8 cellular contexts compared by ENCODE assay signal in the genomic region with DNA sequence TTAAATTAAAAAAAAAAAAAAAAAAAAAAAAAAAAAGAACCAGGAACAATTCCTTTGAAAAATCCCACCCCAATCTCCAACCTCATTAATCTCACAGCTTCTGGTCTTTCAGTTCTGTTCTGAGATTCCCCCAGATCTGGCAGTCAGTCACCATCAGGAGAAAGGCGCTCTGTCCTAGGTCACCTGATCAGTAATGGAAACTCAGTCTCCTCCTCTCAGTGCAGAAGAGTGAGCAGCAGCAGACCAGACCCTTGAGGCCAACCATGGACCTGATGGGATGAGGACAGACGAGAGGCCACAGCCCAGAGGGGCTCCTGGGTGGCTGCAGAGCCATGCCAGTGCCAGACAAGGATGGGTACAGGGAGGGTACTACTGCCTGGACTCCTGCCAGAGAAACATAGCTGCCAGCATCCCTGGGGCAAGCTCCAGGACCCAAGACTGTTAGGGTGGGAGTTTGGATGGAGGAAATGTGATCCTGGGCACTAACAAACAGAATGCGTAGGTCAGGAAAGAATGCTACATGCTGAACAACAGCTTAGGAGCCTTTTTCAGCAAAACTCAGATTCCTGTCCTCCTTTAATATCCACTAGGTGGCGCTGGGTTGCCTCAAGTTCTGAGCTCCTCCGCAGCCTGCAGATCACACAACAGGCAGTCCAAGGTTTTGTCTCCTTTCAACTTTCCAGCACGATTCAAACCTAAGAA. TPM values are rescaled to one million over a fixed set of nuclear protein-coding genes. Genes with fewer than 3 reads are reported as not detected.
DNase-seq lines count a peak whose midpoint lies in the region; ATAC-seq and TF ChIP-seq lines count a peak whose summit lies in the region.

No MANE protein-coding gene starts in this region.

- H3K9me3 ChIP-seq in SK-N-MC (ENCODE audit: low read depth, low read length) (no peaks in the 10 kb centered on the region), heart left ventricle (no peaks in the 10 kb centered on the region), prostate gland (no peaks in the 10 kb centered on the region)

- TF ChIP-seq CTCF in heart left ventricle (IDR thresholded peaks at IDR 0.05) (peak; percentile 69 to 89 (median 80)), prostate gland (IDR thresholded peaks at IDR 0.05) (peak; percentile 68 to 81 (median 75))

- peak; percentile 88 for DNase-seq in GM03348 (ENCODE audit: low spot score)
- DNase-seq in MV-4-11 (lab: John Stamatoyannopoulos, UW): peak; percentile 52
- DNase-seq in SK-N-MC (ENCODE audit: low read depth, low spot score): peak; percentile 39
- no peak for DNase-seq in activated naive CD8-positive, alpha-beta T cell treated with anti-CD3 and anti-CD28 coated beads, Interleukin-2, amount 10 ng/mL, durations not matched to agents 7 days and 5 days
- DNase-seq in heart left ventricle: peak in 3 of 5 donors; percentile 58 to 69 (median 59)
- peak; percentile 61 for DNase-seq in prostate gland (ENCODE audit: low spot score)

- H3K36me3 ChIP-seq in SK-N-MC (ENCODE audit: insufficient read depth, low read length) (peaks cover 11% of the 10 kb centered on the region), heart left ventricle (peaks cover 0 to 51% (median 41%) of the 10 kb centered on the region in 9 donors), prostate gland (peaks cover 0 to 3% of the 10 kb centered on the region in 2 donors)

- no peak overlapping the region for H3K4me3 ChIP-seq in SK-N-MC
- H3K4me3 ChIP-seq in heart left ventricle: no peak overlapping the region
- no peak overlapping the region for H3K4me3 ChIP-seq in prostate gland

- no peaks in the 10 kb centered on the region for H3K27me3 Mint-ChIP-seq in activated naive CD8-positive, alpha-beta T cell treated with anti-CD3 and anti-CD28 coated beads, Interleukin-2, amount 10 ng/mL, durations not matched to agents 7 days and 5 days

- H3K4me1 ChIP-seq in heart left ventricle (peaks cover 0 to 23% (median 11%) of the 10 kb centered on the region in 12 donors), prostate gland (replicated peaks) (no peaks in the 10 kb centered on the region)

- no peak overlapping the region for H3K9ac ChIP-seq in SK-N-MC (ENCODE audit: insufficient read length)

- peak; percentile 74 for ATAC-seq in activated naive CD8-positive, alpha-beta T cell treated with anti-CD3 and anti-CD28 coated beads, Interleukin-2, amount 10 ng/mL, durations not matched to agents 7 days and 5 days (ENCODE audit: low read depth)
- ATAC-seq in heart left ventricle (peak in 3 of 4 donors; percentile 36 to 48 (median 39)), HG03520 (IDR thresholded peaks at IDR 0.05; ENCODE audit: unreplicated experiment) (no peak), HG02840 (IDR thresholded peaks at IDR 0.05; ENCODE audit: low FRiP score, unreplicated experiment) (no peak)

- intact Hi-C loops in heart left ventricle (cut with DNase I) (loop anchor here in 7 of 10 donors (1.0 to 5.0 kb wide), 6 partner anchors 71 to 256 kb away; a partner anchor contains a TSS), prostate gland (cut with DNase I) (loop anchor here (5.0 kb wide), 2 partner anchors 71 to 256 kb away; a partner anchor contains a TSS)

- no peaks in the 10 kb centered on the region for H3K9me3 Mint-ChIP-seq in activated naive CD8-positive, alpha-beta T cell treated with anti-CD3 and anti-CD28 coated beads, Interleukin-2, amount 10 ng/mL, durations not matched to agents 7 days and 5 days

- POLR2A ChIA-PET in activated naive CD8-positive, alpha-beta T cell treated with anti-CD3 and anti-CD28 coated beads, Interleukin-2, amount 10 ng/mL, durations not matched to agents 7 days and 5 days (lab: Charles Lee): interaction anchor here (0.8 kb wide), 1 partner anchor 256 kb away, joined by 5 read pairs; no protein-coding TSS in a partner anchor

- no peak overlapping the region for H3K4me3 Mint-ChIP-seq in activated naive CD8-positive, alpha-beta T cell treated with anti-CD3 and anti-CD28 coated beads, Interleukin-2, amount 10 ng/mL, durations not matched to agents 7 days and 5 days

- WGBS in heart left ventricle, 4 donors: 26 to 34% (median 28%) methylated on average over 6 of the region's 6 CpGs
- 31% methylated on average over 6 of the region's 6 CpGs for WGBS in prostate gland

- H3K27ac Mint-ChIP-seq in activated naive CD8-positive, alpha-beta T cell treated with anti-CD3 and anti-CD28 coated beads, Interleukin-2, amount 10 ng/mL, durations not matched to agents 7 days and 5 days: no peak overlapping the region

- TF ChIP-seq POLR2A in heart left ventricle (IDR thresholded peaks at IDR 0.05): no peak
- no peak for TF ChIP-seq POLR2A in prostate gland (IDR thresholded peaks at IDR 0.05)

- no peaks in the 10 kb centered on the region for H3K4me1 Mint-ChIP-seq in activated naive CD8-positive, alpha-beta T cell treated with anti-CD3 and anti-CD28 coated beads, Interleukin-2, amount 10 ng/mL, durations not matched to agents 7 days and 5 days

- H3K27me3 ChIP-seq in heart left ventricle: no peaks in the 10 kb centered on the region
- no peaks in the 10 kb centered on the region for H3K27me3 ChIP-seq in prostate gland (replicated peaks; ENCODE audit: insufficient read depth)

- peaks cover 3% of the 10 kb centered on the region for H3K36me3 Mint-ChIP-seq in activated naive CD8-positive, alpha-beta T cell treated with anti-CD3 and anti-CD28 coated beads, Interleukin-2, amount 10 ng/mL, durations not matched to agents 7 days and 5 days

- no peak overlapping the region for H3K27ac ChIP-seq in SK-N-MC
- H3K27ac ChIP-seq in heart left ventricle: no peak overlapping the region
- H3K27ac ChIP-seq in prostate gland: no peak overlapping the region

RNA-seq across cellular contexts. Expression of a gene that starts 28.7 kb away (rescaled TPM):
- 10 to 100 TPM; 45.8 to 48.1 TPM for total RNA-seq in activated naive CD8-positive, alpha-beta T cell treated with anti-CD3 and anti-CD28 coated beads, Interleukin-2, amount 10 ng/mL, durations not matched to agents 7 days and 5 days
- total RNA-seq in heart left ventricle: 10 to 100 TPM; 30.5 to 89.7 (median 38.6) TPM
- 10 to 100 TPM; 63.5 to 77.3 TPM for polyA plus RNA-seq in heart left ventricle
- total RNA-seq in prostate gland: 100 to 1,000 TPM; 111 to 138 TPM

RNA-seq across cellular contexts. Expression of a gene that starts 31.7 kb away (rescaled TPM):
- total RNA-seq in activated naive CD8-positive, alpha-beta T cell treated with anti-CD3 and anti-CD28 coated beads, Interleukin-2, amount 10 ng/mL, durations not matched to agents 7 days and 5 days: 10 to 100 TPM; 27.4 to 31.6 TPM
- total RNA-seq in heart left ventricle (10 to 100 TPM; 12.9 to 29.4 (median 23.9) TPM), prostate gland (10 to 100 TPM; 36.1 to 47.1 TPM)
- 10 to 100 TPM; 15.5 to 25.6 TPM for polyA plus RNA-seq in heart left ventricle

RNA-seq across cellular contexts. Expression of a gene that starts 34.3 kb away (rescaled TPM):
- total RNA-seq in activated naive CD8-positive, alpha-beta T cell treated with anti-CD3 and anti-CD28 coated beads, Interleukin-2, amount 10 ng/mL, durations not matched to agents 7 days and 5 days: under 1 TPM in 1 of 2 experiments, not detected in 1; 0.33 TPM
- total RNA-seq in heart left ventricle (10 to 100 TPM; 17.4 to 30.6 (median 22.7) TPM), prostate gland (10 to 100 TPM; 55.4 to 79.5 TPM)
- polyA plus RNA-seq in heart left ventricle: 10 to 100 TPM; 23.9 to 45.8 TPM

RNA-seq across cellular contexts. Expression of a gene that starts 45.7 kb away (rescaled TPM):
- not detected for total RNA-seq in activated naive CD8-positive, alpha-beta T cell treated with anti-CD3 and anti-CD28 coated beads, Interleukin-2, amount 10 ng/mL, durations not matched to agents 7 days and 5 days
- total RNA-seq in heart left ventricle (not detected), prostate gland (not detected)
- not detected for polyA plus RNA-seq in heart left ventricle

RNA-seq across cellular contexts. Expression of a gene that starts 53.1 kb away (rescaled TPM):
- total RNA-seq in activated naive CD8-positive, alpha-beta T cell treated with anti-CD3 and anti-CD28 coated beads, Interleukin-2, amount 10 ng/mL, durations not matched to agents 7 days and 5 days: 10 to 100 TPM; 52.8 to 59.1 TPM
- total RNA-seq in heart left ventricle (100 to 1,000 TPM in 1 of 9 donors, 10 to 100 TPM in 8; 41.6 to 105 (median 56.5) TPM), prostate gland (10 to 100 TPM; 22.9 to 40.8 TPM)
- 100 to 1,000 TPM in 1 of 2 donors, 10 to 100 TPM in 1; 65.2 to 127 TPM for polyA plus RNA-seq in heart left ventricle

Comparison
In these comparisons a context has a peak if more than half of its experiments do, and no peak if none do; other contexts are left out.
1. ATAC-seq: peak in activated naive CD8-positive, alpha-beta T cell treated with anti-CD3 and anti-CD28 coated beads, Interleukin-2, amount 10 ng/mL, durations not matched to agents 7 days and 5 days (single experiment) and heart left ventricle (3 of 4); none in HG03520 (single experiment) and HG02840 (single experiment).
2. RNA of a gene that starts 34.3 kb away (total RNA-seq): 55.4 to 79.5 TPM in prostate gland and 17.4 to 30.6 TPM in heart left ventricle; 0.33 TPM in activated naive CD8-positive, alpha-beta T cell treated with anti-CD3 and anti-CD28 coated beads, Interleukin-2, amount 10 ng/mL, durations not matched to agents 7 days and 5 days; every median in the first group is over 10 times any median in the second.